ENCODE assay signal across 10 cellular contexts in the genomic region with DNA sequence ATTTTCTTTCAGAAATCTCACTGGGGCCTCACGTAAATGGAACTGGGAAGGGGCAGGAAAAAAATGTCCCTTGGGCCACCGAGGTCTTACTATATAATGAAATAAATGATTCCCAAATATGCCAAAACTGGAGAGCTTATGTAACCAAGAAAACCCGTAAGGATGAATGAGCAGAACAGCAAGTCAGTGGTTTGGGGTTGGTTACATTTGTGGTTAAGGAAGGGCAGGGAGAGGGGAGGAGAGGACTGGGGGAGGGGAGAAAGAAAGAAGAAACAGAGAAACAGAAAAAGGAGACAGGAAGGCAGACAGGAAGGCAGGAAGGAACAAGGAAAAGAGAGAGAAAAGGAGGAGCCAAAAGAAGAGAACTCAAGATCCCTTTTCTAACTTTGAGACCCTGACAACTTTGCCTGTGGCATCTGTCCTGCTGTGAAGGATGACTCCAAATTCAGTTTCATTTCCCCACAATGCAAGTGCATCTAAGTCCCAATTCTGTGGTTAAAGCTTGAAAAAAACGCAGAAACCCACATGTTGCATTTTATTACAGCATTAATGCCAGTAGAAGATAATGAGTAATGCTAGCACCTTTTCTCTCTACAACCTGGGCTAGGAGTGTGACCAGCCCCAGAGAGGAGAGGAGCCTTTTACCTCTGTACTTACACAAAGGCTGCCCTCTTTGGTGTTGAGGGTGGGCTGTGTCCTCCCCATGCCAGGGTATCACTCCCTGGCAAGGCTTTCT. TPM values are rescaled to one million over a fixed set of nuclear protein-coding genes. Genes with fewer than 3 reads are reported as not detected.
A peak's percentile ranks its signal among the peaks of the same experiment; 100 is the strongest.
DNase-seq lines count a peak whose midpoint lies in the region; ATAC-seq and TF ChIP-seq lines count a peak whose summit lies in the region.
"Had no signal": no experiment of that assay in that cellular context is flagged by ENCODE, and none has a peak within 500 bp of the region (broad histone marks: within the 10 kb centered on the region; RNA-seq: fewer than 3 reads in every experiment).

No MANE protein-coding gene starts in this region.

- 61% methylated on average over 4 of the region's 4 CpGs for WGBS in smooth muscle cell (ENCODE audit: low lambda C conversion rate)

- H3K9me2 ChIP-seq in GM23338 (ENCODE audit: insufficient read depth), result no peaks in the 10 kb centered on the region

- intact Hi-C loops in natural killer cell (cut with micrococcal nuclease), result loop anchor here (5.0 kb wide), 3 partner anchors 60 to 280 kb away; no protein-coding TSS in a partner anchor

- H3K9me3 Mint-ChIP-seq in GM23338 (no peaks in the 10 kb centered on the region; the same call in 2 of the 3 replicates), natural killer cell (no peaks in the 10 kb centered on the region), progenitor cell of endocrine pancreas (ENCODE audit: low read depth) (no peaks in the 10 kb centered on the region)

- H3K4me1 ChIP-seq in GM23338 (ENCODE audit: insufficient read depth) (peaks cover 19% of the 10 kb centered on the region), smooth muscle cell (ENCODE audit: low read depth) (peaks cover 3% of the 10 kb centered on the region)

- H3K4me1 Mint-ChIP-seq in GM23338, result peaks cover 22% of the 10 kb centered on the region
- H3K4me1 Mint-ChIP-seq in natural killer cell, result peaks cover 52 to 53% of the 10 kb centered on the region in 2 donors
- H3K4me1 Mint-ChIP-seq in progenitor cell of endocrine pancreas (ENCODE audit: low read depth), result peaks cover 9% of the 10 kb centered on the region

- H3K36me3 Mint-ChIP-seq in GM23338 (ENCODE audit: low read depth) (no peaks in the 10 kb centered on the region), natural killer cell (no peaks in the 10 kb centered on the region), progenitor cell of endocrine pancreas (ENCODE audit: insufficient read depth) (no peaks in the 10 kb centered on the region)

- H3K4me2 ChIP-seq in GM23338 (peak overlapping the region; percentile 73), smooth muscle cell (no peak overlapping the region)

- H3F3A ChIP-seq in GM23338 (replicated peaks; ENCODE audit: low read depth) (no peaks in the 10 kb centered on the region), smooth muscle cell (ENCODE audit: low read depth) (no peaks in the 10 kb centered on the region)

- H3K27ac Mint-ChIP-seq in GM23338 (no peak overlapping the region), natural killer cell (peak overlapping the region; percentile 68 to 76), progenitor cell of endocrine pancreas (no peak overlapping the region)

- peaks cover 7% of the 10 kb centered on the region for H3K27me3 Mint-ChIP-seq in GM23338 (ENCODE audit: insufficient read depth, low read depth, poor library complexity)
- H3K27me3 Mint-ChIP-seq in natural killer cell (ENCODE audit: low read depth in 2 of 2), result no peaks in the 10 kb centered on the region
- H3K27me3 Mint-ChIP-seq in progenitor cell of endocrine pancreas, result peaks cover 57% of the 10 kb centered on the region

- peak overlapping the region; percentile 47 for H3K4me3 ChIP-seq in GM23338
- no peak overlapping the region for H3K4me3 ChIP-seq in smooth muscle cell

- no peak for TF ChIP-seq CTCF in GM23338 (conservative IDR thresholded peaks at IDR 0.05; ENCODE audit: low read depth in 2 of 2)
- no peak for TF ChIP-seq CTCF in natural killer cell (IDR thresholded peaks at IDR 0.05)
- TF ChIP-seq CTCF in smooth muscle cell (IDR thresholded peaks at IDR 0.05; ENCODE audit: borderline replicate concordance, insufficient read depth, poor library complexity, severe bottlenecking), result no peak
- no peak for TF ChIP-seq CTCF in progenitor cell of endocrine pancreas (IDR thresholded peaks at IDR 0.05; ENCODE audit: unreplicated experiment)

- no peaks in the 10 kb centered on the region for H3K36me3 ChIP-seq in GM23338 (ENCODE audit: insufficient read depth)
- H3K36me3 ChIP-seq in smooth muscle cell (ENCODE audit: low read depth), result no peaks in the 10 kb centered on the region

- no peak overlapping the region for H3K9ac ChIP-seq in smooth muscle cell (ENCODE audit: low read depth)

- H3K4me3 Mint-ChIP-seq in GM23338 (peak overlapping the region; percentile 74), natural killer cell (peak overlapping the region; percentile 76), progenitor cell of endocrine pancreas (ENCODE audit: low read depth) (no peak overlapping the region)

- H3K79me2 ChIP-seq in GM23338 (replicated peaks; ENCODE audit: insufficient read depth) (no peaks in the 10 kb centered on the region), smooth muscle cell (ENCODE audit: low read depth) (no peaks in the 10 kb centered on the region)

- no peaks in the 10 kb centered on the region for H3K9me3 ChIP-seq in smooth muscle cell (replicated peaks; ENCODE audit: low read depth)

- H2AFZ ChIP-seq in GM23338, result peak overlapping the region; percentile 92
- H2AFZ ChIP-seq in smooth muscle cell (ENCODE audit: low read depth), result no peak overlapping the region

- no peak overlapping the region; the same call in 1 of the 2 replicates for H3K27ac ChIP-seq in GM23338 (ENCODE audit: low read depth)
- no peak overlapping the region for H3K27ac ChIP-seq in smooth muscle cell (ENCODE audit: low read depth)

- no peak for DNase-seq in GM23338 (ENCODE audit: low spot score)
- DNase-seq in NOMO-1 (lab: John Stamatoyannopoulos, UW; ENCODE audit: unreplicated experiment in 2 of 2), result peak; percentile 73 to 94
- peak; percentile 32 for DNase-seq in astrocyte of the hippocampus (ENCODE audit: low read depth, low spot score)
- DNase-seq in natural killer cell, result peak; percentile 34
- no peak for DNase-seq in smooth muscle cell (lab: John Stamatoyannopoulos, UW; ENCODE audit: unreplicated experiment)
- no peak for DNase-seq in C1 segment of cervical spinal cord (lab: John Stamatoyannopoulos, UW)
- no peak for DNase-seq in progenitor cell of endocrine pancreas (ENCODE audit: low spot score, unreplicated experiment)
- no peak for DNase-seq in activated gamma-delta T cell treated with Interleukin-2 at 50 U/mL for 16 hours
- DNase-seq: activated naive CD4-positive, alpha-beta T cell; GF-D8 had no signal

- no peak for ATAC-seq in GM23338
- peak; percentile 61 to 78 (median 71) for ATAC-seq in natural killer cell

- H4K20me1 ChIP-seq in GM23338 (replicated peaks; ENCODE audit: insufficient read depth), result no peaks in the 10 kb centered on the region
- no peaks in the 10 kb centered on the region for H4K20me1 ChIP-seq in smooth muscle cell (ENCODE audit: low read depth)

- H3K27me3 ChIP-seq in GM23338 (ENCODE audit: insufficient read depth), result no peaks in the 10 kb centered on the region
- peaks cover 15% of the 10 kb centered on the region for H3K27me3 ChIP-seq in smooth muscle cell (ENCODE audit: low read depth)

TF ChIP-seq in GM23338, 12 proteins besides CTCF, POLR2A, EP300 and RAD21:
- TF ChIP-seq STAT1 (IDR thresholded peaks at IDR 0.05; ENCODE audit: unreplicated experiment) (no peak), EZH2 (IDR thresholded peaks at IDR 0.05; ENCODE audit: low read depth, unreplicated experiment) (no peak), ZNF331 (CRISPR knock-in tag; IDR thresholded peaks at IDR 0.05; ENCODE audit: low read depth) (no peak)
- TF ChIP-seq, protein P1, sequence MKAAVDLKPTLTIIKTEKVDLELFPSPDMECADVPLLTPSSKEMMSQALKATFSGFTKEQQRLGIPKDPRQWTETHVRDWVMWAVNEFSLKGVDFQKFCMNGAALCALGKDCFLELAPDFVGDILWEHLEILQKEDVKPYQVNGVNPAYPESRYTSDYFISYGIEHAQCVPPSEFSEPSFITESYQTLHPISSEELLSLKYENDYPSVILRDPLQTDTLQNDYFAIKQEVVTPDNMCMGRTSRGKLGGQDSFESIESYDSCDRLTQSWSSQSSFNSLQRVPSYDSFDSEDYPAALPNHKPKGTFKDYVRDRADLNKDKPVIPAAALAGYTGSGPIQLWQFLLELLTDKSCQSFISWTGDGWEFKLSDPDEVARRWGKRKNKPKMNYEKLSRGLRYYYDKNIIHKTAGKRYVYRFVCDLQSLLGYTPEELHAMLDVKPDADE (IDR thresholded peaks at IDR 0.05), result no peak
- TF ChIP-seq, protein P2, sequence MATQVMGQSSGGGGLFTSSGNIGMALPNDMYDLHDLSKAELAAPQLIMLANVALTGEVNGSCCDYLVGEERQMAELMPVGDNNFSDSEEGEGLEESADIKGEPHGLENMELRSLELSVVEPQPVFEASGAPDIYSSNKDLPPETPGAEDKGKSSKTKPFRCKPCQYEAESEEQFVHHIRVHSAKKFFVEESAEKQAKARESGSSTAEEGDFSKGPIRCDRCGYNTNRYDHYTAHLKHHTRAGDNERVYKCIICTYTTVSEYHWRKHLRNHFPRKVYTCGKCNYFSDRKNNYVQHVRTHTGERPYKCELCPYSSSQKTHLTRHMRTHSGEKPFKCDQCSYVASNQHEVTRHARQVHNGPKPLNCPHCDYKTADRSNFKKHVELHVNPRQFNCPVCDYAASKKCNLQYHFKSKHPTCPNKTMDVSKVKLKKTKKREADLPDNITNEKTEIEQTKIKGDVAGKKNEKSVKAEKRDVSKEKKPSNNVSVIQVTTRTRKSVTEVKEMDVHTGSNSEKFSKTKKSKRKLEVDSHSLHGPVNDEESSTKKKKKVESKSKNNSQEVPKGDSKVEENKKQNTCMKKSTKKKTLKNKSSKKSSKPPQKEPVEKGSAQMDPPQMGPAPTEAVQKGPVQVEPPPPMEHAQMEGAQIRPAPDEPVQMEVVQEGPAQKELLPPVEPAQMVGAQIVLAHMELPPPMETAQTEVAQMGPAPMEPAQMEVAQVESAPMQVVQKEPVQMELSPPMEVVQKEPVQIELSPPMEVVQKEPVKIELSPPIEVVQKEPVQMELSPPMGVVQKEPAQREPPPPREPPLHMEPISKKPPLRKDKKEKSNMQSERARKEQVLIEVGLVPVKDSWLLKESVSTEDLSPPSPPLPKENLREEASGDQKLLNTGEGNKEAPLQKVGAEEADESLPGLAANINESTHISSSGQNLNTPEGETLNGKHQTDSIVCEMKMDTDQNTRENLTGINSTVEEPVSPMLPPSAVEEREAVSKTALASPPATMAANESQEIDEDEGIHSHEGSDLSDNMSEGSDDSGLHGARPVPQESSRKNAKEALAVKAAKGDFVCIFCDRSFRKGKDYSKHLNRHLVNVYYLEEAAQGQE (IDR thresholded peaks at IDR 0.05; ENCODE audit: unreplicated experiment), result no peak
TF ChIP-seq in GM23338: peak in this region for 0.

RNA-seq across cellular contexts. Expression of a gene that starts 10.8 kb away (rescaled TPM):
- 2.7 and 4.0 TPM in 2 replicates for total RNA-seq in GM23338 (2014; rRNA removed; shearing (Covaris generic))
- polyA plus RNA-seq in GM23338 (2016; fragmentation: Nextera tagmentation; extraction: Ambion mirVana) (3.0 and 4.4 TPM in 2 replicates), smooth muscle cell (2.5 and 2.6 TPM in 2 replicates)
- total RNA-seq in natural killer cell (10 to 100 TPM in 1 of 3 donors, 1 to 10 TPM in 2; 9.4 to 13.8 (median 9.7) TPM), smooth muscle cell (2.0 and 4.6 TPM in 2 replicates), progenitor cell of endocrine pancreas (16.1 and 16.5 TPM in 2 replicates)

Comparison
In these comparisons a context has a peak if more than half of its experiments do, and no peak if none do; other contexts are left out.
1. DNase-seq: peak in NOMO-1 (2 of 2), astrocyte of the hippocampus (single experiment) and natural killer cell (single experiment); none in GM23338 (single experiment), smooth muscle cell (single experiment), C1 segment of cervical spinal cord (0 of 14), progenitor cell of endocrine pancreas (single experiment) and activated gamma-delta T cell treated with Interleukin-2 at 50 U/mL for 16 hours (single experiment).
2. H3K27ac Mint-ChIP-seq: peak in natural killer cell (2 of 2); none in GM23338 (single experiment) and progenitor cell of endocrine pancreas (single experiment).